11 cellular contexts compared by ENCODE assay signal in the genomic region with DNA sequence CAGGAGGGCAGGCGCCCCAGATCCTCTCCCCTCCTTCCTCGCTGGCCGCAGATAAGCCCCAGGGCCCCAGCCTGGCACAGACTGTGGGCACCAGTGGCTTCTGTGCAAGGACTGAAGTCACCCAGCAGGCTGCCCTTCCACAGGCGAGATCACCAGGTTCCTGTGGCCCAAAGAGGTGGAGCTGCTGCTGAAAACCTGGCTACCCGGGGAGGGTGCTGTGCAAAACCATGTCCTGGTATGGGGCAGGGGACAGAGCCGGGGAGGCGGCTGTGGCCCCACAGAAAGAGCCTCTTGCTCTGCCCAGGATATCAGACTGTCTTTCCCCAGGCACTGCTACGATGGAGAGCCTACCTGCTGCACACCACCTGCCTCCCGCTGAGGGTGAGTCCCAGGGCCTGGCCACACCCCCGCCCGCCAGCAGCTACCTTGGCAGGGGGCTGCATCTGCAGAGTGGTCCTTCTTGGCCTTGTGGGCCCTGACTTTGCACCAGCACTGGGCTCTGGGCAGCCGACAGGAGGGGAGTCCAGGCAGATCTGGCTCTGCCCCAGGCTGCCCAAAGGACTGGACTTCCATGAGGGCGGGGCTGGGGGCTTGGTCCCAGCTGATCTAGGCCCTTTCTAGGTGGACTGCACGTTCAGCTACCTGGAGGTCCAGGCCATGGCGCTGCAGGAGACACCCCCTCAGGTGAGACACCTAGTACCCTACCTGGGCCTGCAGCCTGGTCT. TPM values are rescaled to one million over a fixed set of nuclear protein-coding genes. Genes with fewer than 3 reads are reported as not detected.
DNase-seq lines count a peak whose midpoint lies in the region; ATAC-seq and TF ChIP-seq lines count a peak whose summit lies in the region.
"Had no signal": no experiment of that assay in that cellular context is flagged by ENCODE, and none has a peak within 500 bp of the region (broad histone marks: within the 10 kb centered on the region; RNA-seq: fewer than 3 reads in every experiment).

No MANE protein-coding gene starts in this region.

- peaks cover 8% of the 10 kb centered on the region for H3K36me3 ChIP-seq in HUES48 (ENCODE audit: control insufficient read depth, insufficient read depth, low read length)
- H3K36me3 ChIP-seq: gastroesophageal sphincter had no signal

- H3K4me1 Mint-ChIP-seq in activated CD4-positive, alpha-beta T cell treated with anti-CD3 and anti-CD28 coated beads, Interleukin-2, amount 10 ng/mL, durations not matched to agents 7 days and 5 days, result peaks cover 24% of the 10 kb centered on the region
- peaks cover 18% of the 10 kb centered on the region for H3K4me1 Mint-ChIP-seq in stimulated activated memory B cell treated with anti-CD40 and anti-IgM and Interleukin-4, amounts not matched to agents 10 μg/mL and 1 μg/mL and 100 μg/mL, for 72 hours

- H3K27me3 ChIP-seq in HUES48 (ENCODE audit: control insufficient read depth, insufficient read depth, low read length), result no peaks in the 10 kb centered on the region; the same call in 1 of the 2 replicates

- peaks cover 22% of the 10 kb centered on the region for H3K36me3 Mint-ChIP-seq in activated CD4-positive, alpha-beta T cell treated with anti-CD3 and anti-CD28 coated beads, Interleukin-2, amount 10 ng/mL, durations not matched to agents 7 days and 5 days (ENCODE audit: low read depth)
- peaks cover 31% of the 10 kb centered on the region for H3K36me3 Mint-ChIP-seq in stimulated activated memory B cell treated with anti-CD40 and anti-IgM and Interleukin-4, amounts not matched to agents 10 μg/mL and 1 μg/mL and 100 μg/mL, for 72 hours

- no peaks in the 10 kb centered on the region for H3K9me3 ChIP-seq in HUES48 (ENCODE audit: control insufficient read depth, insufficient read depth, low read length)
- H3K9me3 ChIP-seq: gastroesophageal sphincter had no signal

- H3K27ac Mint-ChIP-seq in activated CD4-positive, alpha-beta T cell treated with anti-CD3 and anti-CD28 coated beads, Interleukin-2, amount 10 ng/mL, durations not matched to agents 7 days and 5 days, result peak overlapping the region; percentile 97
- H3K27ac Mint-ChIP-seq in stimulated activated memory B cell treated with anti-CD40 and anti-IgM and Interleukin-4, amounts not matched to agents 10 μg/mL and 1 μg/mL and 100 μg/mL, for 72 hours, result peak overlapping the region; percentile 90

- H3K4me3 ChIP-seq in HUES48 (ENCODE audit: low read depth, low read length) (peak overlapping the region; percentile 59), coronary artery (peak overlapping the region; percentile 58)

- TF ChIP-seq CTCF in coronary artery (IDR thresholded peaks at IDR 0.05), result no peak

- CTCF ChIA-PET in activated CD4-positive, alpha-beta T cell treated with anti-CD3 and anti-CD28 coated beads, Interleukin-2, amount 10 ng/mL, durations not matched to agents 7 days and 5 days (lab: Charles Lee), result interaction anchor here (0.7 to 6.7 kb wide), 27 partner anchors 11 to 198 kb away, joined by 3 to 80 read pairs (median 4); a partner anchor contains a TSS

- ATAC-seq in stimulated activated memory B cell treated with anti-CD40 and anti-IgM and Interleukin-4, amounts not matched to agents 10 μg/mL and 1 μg/mL and 100 μg/mL, for 72 hours, result no peak
- ATAC-seq in HG03378 (IDR thresholded peaks at IDR 0.05; ENCODE audit: unreplicated experiment) (no peak), sciatic nerve (no peak)
- ATAC-seq: gastroesophageal sphincter, PC-3 had no signal

- H3K4me1 ChIP-seq in HUES48 (ENCODE audit: control insufficient read depth, insufficient read depth, low read length), result peaks cover 3% of the 10 kb centered on the region; the same call in 1 of the 2 replicates

- DNase-seq in activated CD4-positive, alpha-beta T cell treated with anti-CD3 and anti-CD28 coated beads, Interleukin-2, amount 10 ng/mL, durations not matched to agents 7 days and 5 days, result peak; percentile 38
- no peak for DNase-seq in activated CD4-positive, alpha-beta T cell treated with anti-CD3 and anti-CD28 coated beads, Interleukin-2, amount 50 U/mL, for 48 hours
- DNase-seq in coronary artery (ENCODE audit: low spot score) (peak; percentile 71), A172 (ENCODE audit: low spot score) (no peak), sciatic nerve (ENCODE audit: low spot score) (no peak)
- DNase-seq: HCEC 1CT, PC-3 had no signal

- peak overlapping the region; percentile 26; the same call in 1 of the 2 replicates for H3K9ac ChIP-seq in HUES48 (ENCODE audit: low read depth, low read length)

- intact Hi-C loops in sciatic nerve (cut with DNase I), result no loop called here

- POLR2A ChIA-PET in activated CD4-positive, alpha-beta T cell treated with anti-CD3 and anti-CD28 coated beads, Interleukin-2, amount 10 ng/mL, durations not matched to agents 7 days and 5 days (lab: Charles Lee), result interaction anchor here (0.9 to 2.1 kb wide), 2 partner anchors 15 to 98 kb away, joined by 4 to 10 read pairs; a partner anchor contains a TSS

- H3K4me3 Mint-ChIP-seq in activated CD4-positive, alpha-beta T cell treated with anti-CD3 and anti-CD28 coated beads, Interleukin-2, amount 10 ng/mL, durations not matched to agents 7 days and 5 days, result peak overlapping the region; percentile 89
- peak overlapping the region; percentile 84 for H3K4me3 Mint-ChIP-seq in stimulated activated memory B cell treated with anti-CD40 and anti-IgM and Interleukin-4, amounts not matched to agents 10 μg/mL and 1 μg/mL and 100 μg/mL, for 72 hours

- H3K9me3 Mint-ChIP-seq in activated CD4-positive, alpha-beta T cell treated with anti-CD3 and anti-CD28 coated beads, Interleukin-2, amount 10 ng/mL, durations not matched to agents 7 days and 5 days, result no peaks in the 10 kb centered on the region
- no peaks in the 10 kb centered on the region for H3K9me3 Mint-ChIP-seq in stimulated activated memory B cell treated with anti-CD40 and anti-IgM and Interleukin-4, amounts not matched to agents 10 μg/mL and 1 μg/mL and 100 μg/mL, for 72 hours

- no peaks in the 10 kb centered on the region for H3K27me3 Mint-ChIP-seq in activated CD4-positive, alpha-beta T cell treated with anti-CD3 and anti-CD28 coated beads, Interleukin-2, amount 10 ng/mL, durations not matched to agents 7 days and 5 days
- no peaks in the 10 kb centered on the region for H3K27me3 Mint-ChIP-seq in stimulated activated memory B cell treated with anti-CD40 and anti-IgM and Interleukin-4, amounts not matched to agents 10 μg/mL and 1 μg/mL and 100 μg/mL, for 72 hours

- H3K27ac ChIP-seq in HUES48 (ENCODE audit: low read depth, low read length), result no peak overlapping the region
- no peak overlapping the region for H3K27ac ChIP-seq in coronary artery

RNA-seq across cellular contexts. Expression of a gene that starts 0.6 kb away (rescaled TPM):
- 100 to 1,000 TPM; 203 to 226 TPM for total RNA-seq in activated CD4-positive, alpha-beta T cell treated with anti-CD3 and anti-CD28 coated beads, Interleukin-2, amount 10 ng/mL, durations not matched to agents 7 days and 5 days
- total RNA-seq in A172 (2014; rRNA removed; shearing (Covaris generic)), result 5.1 and 11.7 TPM in 2 replicates
- 2.8 TPM for total RNA-seq in sciatic nerve

RNA-seq across cellular contexts. Expression of a gene that starts 14.5 kb away (rescaled TPM):
- total RNA-seq in activated CD4-positive, alpha-beta T cell treated with anti-CD3 and anti-CD28 coated beads, Interleukin-2, amount 10 ng/mL, durations not matched to agents 7 days and 5 days, result 10 to 100 TPM; 38.0 to 41.8 TPM
- total RNA-seq in A172 (2014; rRNA removed; shearing (Covaris generic)), result 43.0 and 73.8 TPM in 2 replicates
- 21.2 TPM for total RNA-seq in sciatic nerve

RNA-seq across cellular contexts. Expression of a gene that starts 15.2 kb away (rescaled TPM):
- 10 to 100 TPM; 11.6 to 13.0 TPM for total RNA-seq in activated CD4-positive, alpha-beta T cell treated with anti-CD3 and anti-CD28 coated beads, Interleukin-2, amount 10 ng/mL, durations not matched to agents 7 days and 5 days
- total RNA-seq in A172 (2014; rRNA removed; shearing (Covaris generic)), result 5.7 and 12.9 TPM in 2 replicates
- total RNA-seq in sciatic nerve, result 5.6 TPM

RNA-seq across cellular contexts. Expression of a gene that starts 21.0 kb away (rescaled TPM):
- total RNA-seq in activated CD4-positive, alpha-beta T cell treated with anti-CD3 and anti-CD28 coated beads, Interleukin-2, amount 10 ng/mL, durations not matched to agents 7 days and 5 days, result 1 to 10 TPM; 8.0 to 8.2 TPM
- total RNA-seq in A172 (2014; rRNA removed; shearing (Covaris generic)), result 1.7 TPM in 1 of 2 replicates, not detected in the other
- total RNA-seq in sciatic nerve, result 19.7 TPM

RNA-seq across cellular contexts. Expression of a gene that starts 21.1 kb away (rescaled TPM):
- 1 to 10 TPM; 3.8 to 4.8 TPM for total RNA-seq in activated CD4-positive, alpha-beta T cell treated with anti-CD3 and anti-CD28 coated beads, Interleukin-2, amount 10 ng/mL, durations not matched to agents 7 days and 5 days
- not detected in 2 replicates for total RNA-seq in A172 (2014; rRNA removed; shearing (Covaris generic))
- total RNA-seq in sciatic nerve, result 8.6 TPM
- total RNA-seq: PC-3 had no signal

Comparison
In these comparisons a context has a peak if more than half of its experiments do, and no peak if none do; other contexts are left out.
1. DNase-seq: peak in activated CD4-positive, alpha-beta T cell treated with anti-CD3 and anti-CD28 coated beads, Interleukin-2, amount 10 ng/mL, durations not matched to agents 7 days and 5 days (single experiment) and coronary artery (single experiment); none in activated CD4-positive, alpha-beta T cell treated with anti-CD3 and anti-CD28 coated beads, Interleukin-2, amount 50 U/mL, for 48 hours (0 of 2), A172 (single experiment) and sciatic nerve (single experiment).
2. RNA of a gene that starts 0.6 kb away (total RNA-seq): 203 to 226 TPM in activated CD4-positive, alpha-beta T cell treated with anti-CD3 and anti-CD28 coated beads, Interleukin-2, amount 10 ng/mL, durations not matched to agents 7 days and 5 days; 5.1 to 11.7 TPM in A172 and 2.8 TPM in sciatic nerve (single experiment); every median in the first group is over 10 times any median in the second.